1 cellular context compared by ENCODE assay signal in genomic region chr14:89041245-89041585, GRCh38.
TF ChIP-seq lines count a peak whose summit lies in the region.

No MANE protein-coding gene starts in this region.

TF ChIP-seq in GM23338, 12 proteins besides CTCF, POLR2A, EP300 and RAD21 (continued from another document):
- no peak for TF ChIP-seq ETS1 (IDR thresholded peaks at IDR 0.05)
- TF ChIP-seq EZH2phosphoT487 (IDR thresholded peaks at IDR 0.05; ENCODE audit: unreplicated experiment) = no peak
- no peak for TF ChIP-seq STAT1 (IDR thresholded peaks at IDR 0.05; ENCODE audit: unreplicated experiment)
- TF ChIP-seq CREB1 (CRISPR knock-in tag; IDR thresholded peaks at IDR 0.05; ENCODE audit: low read depth) = no peak
- no peak for TF ChIP-seq JUNB (IDR thresholded peaks at IDR 0.05; ENCODE audit: unreplicated experiment)
- TF ChIP-seq EZH2 (IDR thresholded peaks at IDR 0.05; ENCODE audit: low read depth, unreplicated experiment) = no peak
- TF ChIP-seq POLR2AphosphoS5 (IDR thresholded peaks at IDR 0.05; ENCODE audit: low read depth) = no peak
